In genomic region chr7:44093102-44093641, GRCh38 we compare ENCODE assay signal across 26 cellular contexts. TPM values are rescaled to one million over a fixed set of nuclear protein-coding genes. Genes with fewer than 3 reads are reported as not detected.
DNase-seq lines count a peak whose midpoint lies in the region; ATAC-seq and TF ChIP-seq lines count a peak whose summit lies in the region.
"Had no signal": no experiment of that assay in that cellular context is flagged by ENCODE, and none has a peak within 500 bp of the region (broad histone marks: within the 10 kb centered on the region; RNA-seq: fewer than 3 reads in every experiment).

No MANE protein-coding gene starts in this region.

- 82 to 89% (median 86%) methylated on average over 6 of the region's 6 CpGs for WGBS in psoas muscle, 3 donors

- no peaks in the 10 kb centered on the region for H3K27me3 ChIP-seq in OCI-LY1 (ENCODE audit: insufficient read depth, low read length)
- no peaks in the 10 kb centered on the region for H3K27me3 ChIP-seq in psoas muscle (ENCODE audit: insufficient read depth in 3 of 3, low read length in 2 of 3)
- H3K27me3 ChIP-seq: colonic mucosa, esophagus squamous epithelium, gastrocnemius medialis had no signal

- H3K9ac ChIP-seq in OCI-LY1 (ENCODE audit: low read length) = no peak overlapping the region; the same call in 1 of the 2 replicates

- H3K36me3 ChIP-seq in OCI-LY1 (ENCODE audit: insufficient read depth, low read length) (no peaks in the 10 kb centered on the region), psoas muscle (ENCODE audit: insufficient read depth in 1 of 2, low read depth in 1 of 2) (no peaks in the 10 kb centered on the region)
- H3K36me3 ChIP-seq: colonic mucosa, esophagus squamous epithelium, gastrocnemius medialis had no signal

- H3F3A ChIP-seq in OCI-LY1 (ENCODE audit: insufficient read depth, low read length) = peaks cover 9% of the 10 kb centered on the region; the same call in 1 of the 2 replicates

- no peaks in the 10 kb centered on the region for H3K9me2 ChIP-seq in OCI-LY1 (ENCODE audit: low read depth, low read length)

- intact Hi-C loops in psoas muscle (cut with DNase I) = no loop called here

- H3K9me3 ChIP-seq in OCI-LY1 (ENCODE audit: low read length) (no peaks in the 10 kb centered on the region), psoas muscle (no peaks in the 10 kb centered on the region)
- H3K9me3 ChIP-seq: colonic mucosa, esophagus squamous epithelium, gastrocnemius medialis, mucosa of descending colon had no signal

- peak; percentile 32 for DNase-seq in DMS53 (lab: John Stamatoyannopoulos, UW)
- DNase-seq in DMS53 treated with DMSO at 0.1 percent for 48 hours (lab: John Stamatoyannopoulos, UW; ENCODE audit: unreplicated experiment) = no peak
- peak; percentile 2 to 12 for DNase-seq in psoas muscle
- no peak for DNase-seq in midbrain (lab: John Stamatoyannopoulos, UW)
- DNase-seq: activated CD4-positive, CD25-positive, alpha-beta regulatory T cell treated with anti-CD3 and anti-CD28 coated beads, Interleukin-2, amount 50 U/mL, for 72 hours; activated naive CD4-positive, alpha-beta T cell; activated T-cell treated with anti-CD3 and anti-CD28 coated beads, Interleukin-2, amount 50 U/mL, for 24 hours; amniotic stem cell; colonic mucosa; effector memory CD8-positive, alpha-beta T cell; esophagus squamous epithelium; gastrocnemius medialis; hypothalamus; Karpas-422; mucosa of descending colon; NCI-H1092; NCI-H2029; NCI-H226; NCI-H774; stimulated activated CD4-positive, alpha-beta T cell treated with anti-CD3 and anti-CD28 coated beads, Interleukin-1b, Interleukin-23, amount 100 ng/mL, for 48 hours had no signal

- TF ChIP-seq CTCF in OCI-LY1 (IDR thresholded peaks at IDR 0.05; ENCODE audit: low read length) (no peak), psoas muscle (IDR thresholded peaks at IDR 0.05) (no peak)

- peak overlapping the region; percentile 96 for H3K27ac ChIP-seq in OCI-LY1 (ENCODE audit: low read depth, low read length, poor library complexity, severe bottlenecking)
- H3K27ac ChIP-seq in psoas muscle = no peak overlapping the region
- H3K27ac ChIP-seq: 22Rv1, colonic mucosa, esophagus squamous epithelium, gastrocnemius medialis had no signal

- peaks cover 70% of the 10 kb centered on the region for H3K4me1 ChIP-seq in OCI-LY1 (ENCODE audit: insufficient read depth, low read length, severe bottlenecking)
- H3K4me1 ChIP-seq in psoas muscle = peaks cover 11% of the 10 kb centered on the region
- H3K4me1 ChIP-seq: colonic mucosa had no signal

- no peak overlapping the region for H3K4me2 ChIP-seq in OCI-LY1 (ENCODE audit: low read length)

- H2AFZ ChIP-seq in OCI-LY1 (ENCODE audit: low read length) = no peak overlapping the region

- no peak for ATAC-seq in psoas muscle
- no peak for ATAC-seq in GM21360 (IDR thresholded peaks at IDR 0.05; ENCODE audit: unreplicated experiment)
- ATAC-seq: effector memory CD8-positive, alpha-beta T cell; gastrocnemius medialis; mucosa of descending colon; stimulated activated effector memory CD8-positive, alpha-beta T cell treated with anti-CD3 and anti-CD28 coated beads, Interleukin-12 subunit alpha, Interleukin-12 subunit beta, amount 100 ng/mL, for 72 hours had no signal

- no peaks in the 10 kb centered on the region for H4K20me1 ChIP-seq in OCI-LY1 (ENCODE audit: insufficient read depth, low read length)

- H3K4me3 ChIP-seq in OCI-LY1 (ENCODE audit: low read depth, low read length, poor library complexity, severe bottlenecking) = no peak overlapping the region
- no peak overlapping the region for H3K4me3 ChIP-seq in psoas muscle
- H3K4me3 ChIP-seq: colonic mucosa, esophagus squamous epithelium, gastrocnemius medialis, mucosa of descending colon had no signal

- H3K79me2 ChIP-seq in OCI-LY1 (ENCODE audit: insufficient read depth, low read length) = no peaks in the 10 kb centered on the region

RNA-seq across cellular contexts. Expression of gene POLM, which starts 10.8 kb away (rescaled TPM):
- total RNA-seq in psoas muscle = 10 to 100 TPM in 3 of 4 donors, 1 to 10 TPM in 1; 7.7 to 13.1 (median 10.4) TPM
- polyA plus RNA-seq in psoas muscle = 1 to 10 TPM; 7.1 to 9.6 (median 7.1) TPM

RNA-seq across cellular contexts. Expression of gene AEBP1, which starts 11.0 kb away (rescaled TPM):
- total RNA-seq in psoas muscle = 10 to 100 TPM in 3 of 4 donors, 1 to 10 TPM in 1; 6.9 to 22.0 (median 14.6) TPM
- polyA plus RNA-seq in psoas muscle = 1 to 10 TPM; 2.8 to 7.8 (median 5.9) TPM

RNA-seq across cellular contexts. Expression of gene PGAM2, which starts 27.8 kb away (rescaled TPM):
- total RNA-seq in psoas muscle = 100 to 1,000 TPM; 214 to 449 (median 298) TPM
- 1,000 to 10,000 TPM in 1 of 3 donors, 100 to 1,000 TPM in 2; 285 to 1,581 (median 569) TPM for polyA plus RNA-seq in psoas muscle

RNA-seq across cellular contexts. Expression of gene POLD2, which starts 30.2 kb away (rescaled TPM):
- total RNA-seq in psoas muscle = 100 to 1,000 TPM in 3 of 4 donors, 10 to 100 TPM in 1; 79.2 to 127 (median 119) TPM
- 10 to 100 TPM; 57.3 to 87.1 (median 81.3) TPM for polyA plus RNA-seq in psoas muscle

RNA-seq across cellular contexts. Expression of gene MYL7, which starts 48.0 kb away (rescaled TPM):
- 1 to 10 TPM in 2 of 4 donors, not detected in 2; 1.7 TPM for total RNA-seq in psoas muscle
- polyA plus RNA-seq in psoas muscle = under 1 TPM in 2 of 3 donors, not detected in 1; 0.15 to 0.23 TPM
- total RNA-seq: bronchial epithelial cell, esophagus squamous epithelium, lower leg skin had no signal

Comparison
In these comparisons a context has a peak if more than half of its experiments do, and no peak if none do; other contexts are left out.
1. DNase-seq: peak in DMS53 (single experiment) and psoas muscle (2 of 2); none in DMS53 treated with DMSO at 0.1 percent for 48 hours (single experiment) and midbrain (single experiment).